ENCODE assay signal across 1 cellular context in genomic region chr4:74446896-74447295, GRCh38.
TF ChIP-seq lines count a peak whose summit lies in the region.

No MANE protein-coding gene starts in this region.

TF ChIP-seq in K562, 482 proteins besides CTCF, POLR2A, EP300 and RAD21 (continued from another document):
- TF ChIP-seq TAL1 (IDR thresholded peaks at IDR 0.05) = no peak
- no peak for TF ChIP-seq NUFIP1 (IDR thresholded peaks at IDR 0.05; ENCODE audit: partially characterized antibody)
- no peak for TF ChIP-seq ZNF12 (CRISPR knock-in tag; IDR thresholded peaks at IDR 0.05)
- TF ChIP-seq COPS2 (conservative IDR thresholded peaks at IDR 0.05) = no peak
- TF ChIP-seq SAFB2 (IDR thresholded peaks at IDR 0.05; ENCODE audit: borderline replicate concordance, low read depth, low read length, severe bottlenecking) = no peak
- TF ChIP-seq ARID3A (IDR thresholded peaks at IDR 0.05; ENCODE audit: borderline replicate concordance, low read depth, low read length) = no peak
- no peak for TF ChIP-seq ZEB2 (IDR thresholded peaks at IDR 0.05)
- no peak for TF ChIP-seq HMGN3 (IDR thresholded peaks at IDR 0.05; ENCODE audit: borderline replicate concordance, extremely low read depth, insufficient read length, low read depth, low read length)
- no peak for TF ChIP-seq ZNF282 (CRISPR knock-in tag; IDR thresholded peaks at IDR 0.05)
